ENCODE assay signal across 8 cellular contexts in genomic region chr18:24270937-24271380, GRCh38.
DNase-seq lines count a peak whose midpoint lies in the region; ATAC-seq, FAIRE-seq and TF ChIP-seq lines count a peak whose summit lies in the region.

No MANE protein-coding gene starts in this region.

- H3K36me3 Mint-ChIP-seq in activated T-helper 2 cell treated with anti-CD3 and anti-CD28 coated beads, Interferon-gamma antibody, Interleukin-2, Interleukin-4, amounts not matched to agents 10 μg/mL and 5 μg/mL and 100 μg/mL, durations not matched to agents 14 hours and 24 hours and 36 hours (ENCODE audit: low read depth), result no peaks in the 10 kb centered on the region

- TF ChIP-seq CTCF in SK-N-SH (IDR thresholded peaks at IDR 0.05) (no peak), ovary (IDR thresholded peaks at IDR 0.05) (no peak)

- intact Hi-C loops in ovary (cut with DNase I), result no loop called here
- intact Hi-C loops in activated T-helper 2 cell treated with anti-CD3 and anti-CD28 coated beads, Interferon-gamma antibody, Interleukin-2, Interleukin-4, amounts not matched to agents 10 μg/mL and 5 μg/mL and 100 μg/mL, durations not matched to agents 14 hours and 24 hours and 36 hours (cut with micrococcal nuclease), result no loop called here

- no peaks in the 10 kb centered on the region for H3K4me1 Mint-ChIP-seq in activated T-helper 2 cell treated with anti-CD3 and anti-CD28 coated beads, Interferon-gamma antibody, Interleukin-2, Interleukin-4, amounts not matched to agents 10 μg/mL and 5 μg/mL and 100 μg/mL, durations not matched to agents 14 hours and 24 hours and 36 hours (ENCODE audit: low read depth)

- H4K20me1 ChIP-seq in SK-N-SH (ENCODE audit: insufficient read depth), result no peaks in the 10 kb centered on the region

- no peaks in the 10 kb centered on the region for H3K9me2 ChIP-seq in SK-N-SH

- peak overlapping the region; percentile 76; the same call in 1 of the 2 replicates for H3K9ac ChIP-seq in SK-N-SH

- TF ChIP-seq EP300 in SK-N-SH (IDR thresholded peaks at IDR 0.05; ENCODE audit: borderline replicate concordance in 1 of 2, low read depth in 1 of 2, low read length in 1 of 2) (no peak), ovary (IDR thresholded peaks at IDR 0.05) (no peak)

- H3F3A ChIP-seq in SK-N-SH (replicated peaks; ENCODE audit: insufficient read depth), result peaks cover 21% of the 10 kb centered on the region

- H3K27ac ChIP-seq in SK-N-SH (ENCODE audit: low read depth in 2 of 2, low read length in 1 of 2) (peak overlapping the region; percentile 28 to 48; a peak in 3 of 4 replicates), ovary (peak overlapping the region; percentile 89 to 94)

- 27% methylated on average over 9 of the region's 9 CpGs for WGBS in SK-N-SH (ENCODE audit: low lambda C conversion rate)
- WGBS in ovary, 3 donors, result 1 to 2% (median 2%) methylated on average over 9 of the region's 9 CpGs

- peaks cover 30% of the 10 kb centered on the region for H3K79me2 ChIP-seq in SK-N-SH (ENCODE audit: insufficient read depth)

- H3K9me3 ChIP-seq in SK-N-SH, result no peaks in the 10 kb centered on the region
- no peaks in the 10 kb centered on the region for H3K9me3 ChIP-seq in ovary

- H3K36me3 ChIP-seq in SK-N-SH (replicated peaks in 1 of 2; ENCODE audit: control insufficient read depth in 1 of 2, insufficient read depth in 2 of 2, low read length in 1 of 2) (no peaks in the 10 kb centered on the region), ovary (no peaks in the 10 kb centered on the region)

- H3K4me1 ChIP-seq in SK-N-SH (ENCODE audit: control insufficient read depth in 1 of 2, insufficient read depth in 2 of 2, low read depth in 1 of 2, low read length in 1 of 2) (peaks cover 8 to 12% of the 10 kb centered on the region in 2 experiments; a peak in 3 of 4 replicates), ovary (ENCODE audit: insufficient read depth) (peaks cover 1% of the 10 kb centered on the region)

- TF ChIP-seq RAD21 in SK-N-SH (IDR thresholded peaks at IDR 0.05; ENCODE audit: low read length), result no peak

- POLR2A ChIA-PET in SK-N-SH (lab: Yijun Ruan, JAX), result no interaction called here

- CTCF ChIA-PET in SK-N-SH (lab: Yijun Ruan, JAX), result interaction anchor here (0.8 to 1.5 kb wide), 4 partner anchors 89 to 218 kb away, joined by 3 to 9 read pairs (median 4); no protein-coding TSS in a partner anchor

- no peak for FAIRE-seq in frontal cortex (lab: Jason Lieb, UNC)

- ATAC-seq in HG02588 (IDR thresholded peaks at IDR 0.05; ENCODE audit: unreplicated experiment), result no peak

- H3K27me3 ChIP-seq in SK-N-SH (ENCODE audit: insufficient read depth) (no peaks in the 10 kb centered on the region), ovary (no peaks in the 10 kb centered on the region)

- no peak for TF ChIP-seq POLR2A in ovary (IDR thresholded peaks at IDR 0.05)

- H2AFZ ChIP-seq in SK-N-SH (ENCODE audit: low read depth), result peak overlapping the region; percentile 88

- H3K4me3 Mint-ChIP-seq in activated T-helper 2 cell treated with anti-CD3 and anti-CD28 coated beads, Interferon-gamma antibody, Interleukin-2, Interleukin-4, amounts not matched to agents 10 μg/mL and 5 μg/mL and 100 μg/mL, durations not matched to agents 14 hours and 24 hours and 36 hours (ENCODE audit: low read depth), result no peak overlapping the region

- H3K4me2 ChIP-seq in SK-N-SH, result peak overlapping the region; percentile 73

- peak; percentile 14 for DNase-seq in GM04504 (ENCODE audit: low read depth)
- DNase-seq in SK-N-SH, result no peak
- peak; percentile 29 to 64 for DNase-seq in frontal cortex (ENCODE audit: low spot score in 2 of 2)
- DNase-seq in ovary, result no peak
- no peak for DNase-seq in activated T-helper 2 cell treated with anti-CD3 and anti-CD28 coated beads, Interferon-gamma antibody, Interleukin-2, Interleukin-4, amounts not matched to agents 10 μg/mL and 5 μg/mL and 100 μg/mL, durations not matched to agents 14 hours and 24 hours and 36 hours (ENCODE audit: low spot score)
- no peak for DNase-seq in NCI-H2107 (lab: John Stamatoyannopoulos, UW)
- DNase-seq in activated gamma-delta T cell treated with Interleukin-2 at 50 U/mL for 16 hours, result no peak

- no peak overlapping the region for H3K27ac Mint-ChIP-seq in activated T-helper 2 cell treated with anti-CD3 and anti-CD28 coated beads, Interferon-gamma antibody, Interleukin-2, Interleukin-4, amounts not matched to agents 10 μg/mL and 5 μg/mL and 100 μg/mL, durations not matched to agents 14 hours and 24 hours and 36 hours

- no peaks in the 10 kb centered on the region for H3K9me3 Mint-ChIP-seq in activated T-helper 2 cell treated with anti-CD3 and anti-CD28 coated beads, Interferon-gamma antibody, Interleukin-2, Interleukin-4, amounts not matched to agents 10 μg/mL and 5 μg/mL and 100 μg/mL, durations not matched to agents 14 hours and 24 hours and 36 hours

- H3K27me3 Mint-ChIP-seq in activated T-helper 2 cell treated with anti-CD3 and anti-CD28 coated beads, Interferon-gamma antibody, Interleukin-2, Interleukin-4, amounts not matched to agents 10 μg/mL and 5 μg/mL and 100 μg/mL, durations not matched to agents 14 hours and 24 hours and 36 hours (ENCODE audit: low read depth), result peaks cover 66% of the 10 kb centered on the region

- peak overlapping the region; percentile 61 to 93 for H3K4me3 ChIP-seq in SK-N-SH (ENCODE audit: low read depth in 2 of 2, low read length in 1 of 2)
- H3K4me3 ChIP-seq in ovary, result peak overlapping the region; percentile 57

TF ChIP-seq in SK-N-SH, 30 proteins besides CTCF, POLR2A, EP300 and RAD21:
- 0 out of 2 replicates have a peak, but pooled peaks have one; percentile 16 for TF ChIP-seq MAX (IDR thresholded peaks at IDR 0.05; ENCODE audit: low read depth)
- TF ChIP-seq USF2 (IDR thresholded peaks at IDR 0.05; ENCODE audit: borderline replicate concordance, low read depth, low read length), result no peak

Comparison
In these comparisons a context has a peak if more than half of its experiments do, and no peak if none do; other contexts are left out.
1. DNase-seq: peak in GM04504 (single experiment) and frontal cortex (2 of 2); none in SK-N-SH (single experiment), ovary (0 of 5), activated T-helper 2 cell treated with anti-CD3 and anti-CD28 coated beads, Interferon-gamma antibody, Interleukin-2, Interleukin-4, amounts not matched to agents 10 μg/mL and 5 μg/mL and 100 μg/mL, durations not matched to agents 14 hours and 24 hours and 36 hours (single experiment), NCI-H2107 (single experiment) and activated gamma-delta T cell treated with Interleukin-2 at 50 U/mL for 16 hours (single experiment).